In genomic region chr6:4059115-4059777, GRCh38 we compare ENCODE assay signal across 1 cellular context.
TF ChIP-seq lines count a peak whose summit lies in the region.

No MANE protein-coding gene starts in this region.

TF ChIP-seq in K562, 482 proteins besides CTCF, POLR2A, EP300 and RAD21 (continued from another document and continues in another):
- TF ChIP-seq MGA (IDR thresholded peaks at IDR 0.05) (no peak), SMAD1 (IDR thresholded peaks at IDR 0.05; ENCODE audit: low read depth, low read length, partially characterized antibody) (no peak), ETV6 (IDR thresholded peaks at IDR 0.05; ENCODE audit: borderline replicate concordance in 1 of 2, low read depth in 2 of 2, low read length in 1 of 2) (no peak), ETV6 (CRISPR knock-in tag; IDR thresholded peaks at IDR 0.05; ENCODE audit: borderline replicate concordance) (no peak), ZNF232 (CRISPR knock-in tag; IDR thresholded peaks at IDR 0.05) (no peak), MBD1 (CRISPR knock-in tag; IDR thresholded peaks at IDR 0.05) (no peak), ZBTB17 (CRISPR knock-in tag; IDR thresholded peaks at IDR 0.05) (no peak), GTF2B (IDR thresholded peaks at IDR 0.05; ENCODE audit: extremely low read depth, insufficient read length) (no peak), POLR2B (IDR thresholded peaks at IDR 0.05; ENCODE audit: low read depth, partially characterized antibody) (no peak), RHOXF2B (CRISPR knock-in tag; conservative IDR thresholded peaks at IDR 0.05) (no peak), CREBBP (IDR thresholded peaks at IDR 0.05; ENCODE audit: low read depth, low read length) (no peak), TCF7 (IDR thresholded peaks at IDR 0.05; ENCODE audit: borderline replicate concordance) (no peak), BCL6 (CRISPR knock-in tag; IDR thresholded peaks at IDR 0.05) (no peak), FUS (optimal IDR thresholded peaks at IDR 0.05; ENCODE audit: low read depth, low read length) (no peak), FIP1L1 (IDR thresholded peaks at IDR 0.05; ENCODE audit: low read depth, low read length, poor library complexity, severe bottlenecking) (no peak), ZNF696 (CRISPR knock-in tag; conservative IDR thresholded peaks at IDR 0.05) (no peak), HCFC1 (IDR thresholded peaks at IDR 0.05; ENCODE audit: low read depth, low read length) (no peak), ZNF551 (CRISPR knock-in tag; IDR thresholded peaks at IDR 0.05) (no peak), E2F8 (IDR thresholded peaks at IDR 0.05; ENCODE audit: low read depth, partially characterized antibody) (no peak), FOXJ3 (CRISPR knock-in tag; IDR thresholded peaks at IDR 0.05) (no peak), ZNF644 (tag; IDR thresholded peaks at IDR 0.05; ENCODE audit: low read depth) (no peak), HNRNPL (IDR thresholded peaks at IDR 0.05; ENCODE audit: low read depth, low read length) (no peak), FOXP4 (CRISPR knock-in tag; IDR thresholded peaks at IDR 0.05; ENCODE audit: borderline replicate concordance) (no peak), ZBTB49 (CRISPR knock-in tag; IDR thresholded peaks at IDR 0.05; ENCODE audit: borderline replicate concordance) (no peak), CBFA2T3 (IDR thresholded peaks at IDR 0.05) (no peak), ZNF609 (CRISPR knock-in tag; IDR thresholded peaks at IDR 0.05; ENCODE audit: borderline replicate concordance) (no peak), ZNF24 (IDR thresholded peaks at IDR 0.05) (0 out of 2 replicates have a peak, but pooled peaks have one; percentile 52), U2AF2 (optimal IDR thresholded peaks at IDR 0.05; ENCODE audit: low read depth, low read length) (no peak), ZFP36 (IDR thresholded peaks at IDR 0.05; ENCODE audit: low read depth, low read length, partially characterized antibody) (no peak), ELF4 (CRISPR knock-in tag; IDR thresholded peaks at IDR 0.05) (no peak)
